In the genomic region with DNA sequence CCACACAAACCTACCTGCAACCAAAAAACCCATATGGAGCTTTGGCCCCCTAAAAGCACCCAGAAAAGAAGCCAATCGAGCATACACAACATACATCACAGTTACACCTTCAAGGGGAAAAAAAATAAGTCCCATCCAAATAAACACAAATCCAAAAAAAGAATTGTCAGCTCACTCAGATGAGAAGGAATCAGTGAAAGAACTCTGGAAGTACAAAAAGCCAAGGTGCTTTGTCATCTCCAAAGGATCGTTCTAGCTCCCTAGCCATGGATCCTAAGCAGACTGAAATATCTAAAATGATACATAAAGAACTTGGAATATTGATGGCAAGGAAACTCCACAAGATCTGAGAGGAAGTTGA, we compare ENCODE assay signal across 18 cellular contexts.
"Had no signal": no experiment of that assay in that cellular context is flagged by ENCODE, and none has a peak within 500 bp of the region (broad histone marks: within the 10 kb centered on the region; RNA-seq: fewer than 3 reads in every experiment).

No MANE protein-coding gene starts in this region.

- H3K4me3 ChIP-seq: body of pancreas, gastrocnemius medialis, heart right ventricle, lower lobe of right lung, thyroid gland had no signal

- H3K9me3 ChIP-seq: gastrocnemius medialis, thyroid gland had no signal

- H3K27me3 ChIP-seq: body of pancreas, gastrocnemius medialis, heart right ventricle, thyroid gland had no signal

- DNase-seq: activated gamma-delta T cell; activated T-cell treated with anti-CD3 and anti-CD28 coated beads, Interleukin-2, amount 50 U/mL, for 4 hours; amniotic stem cell; gastrocnemius medialis; heart right ventricle; left cardiac atrium; lower lobe of right lung; stimulated activated CD4-positive, alpha-beta T cell treated with anti-CD3 and anti-CD28 coated beads, Interleukin-12 subunit alpha, Interleukin-12 subunit beta, amount 100 ng/mL, for 4 hours; T1000 had no signal

- ATAC-seq: body of pancreas, gastrocnemius medialis, left cardiac atrium had no signal

- H3K36me3 Mint-ChIP-seq: stimulated activated effector memory CD8-positive, alpha-beta T cell treated with anti-CD3 and anti-CD28 coated beads, Interleukin-12 subunit alpha, Interleukin-12 subunit beta, amount 100 ng/mL, for 72 hours had no signal

- H3K27me3 Mint-ChIP-seq: activated CD4-positive, alpha-beta memory T cell treated with anti-CD3 and anti-CD28 coated beads for 36 hours; dendritic cell treated with granulocyte-macrophage colony-stimulating factor and Interleukin-4, amounts not matched to agents 40 ng/mL and 50 ng/mL, for 4 days; effector memory CD8-positive, alpha-beta T cell; T-cell had no signal

- H3K36me3 ChIP-seq: gastrocnemius medialis, lower lobe of right lung, thyroid gland had no signal

- H3K27ac Mint-ChIP-seq: activated CD4-positive, alpha-beta memory T cell treated with anti-CD3 and anti-CD28 coated beads for 36 hours; activated naive CD4-positive, alpha-beta T cell treated with anti-CD3 and anti-CD28 coated beads, Interleukin-2, amount 50 U/mL, for 72 hours; dendritic cell treated with granulocyte-macrophage colony-stimulating factor and Interleukin-4, amounts not matched to agents 40 ng/mL and 50 ng/mL, for 4 days; stimulated activated effector memory CD8-positive, alpha-beta T cell treated with anti-CD3 and anti-CD28 coated beads, Interleukin-12 subunit alpha, Interleukin-12 subunit beta, amount 100 ng/mL, for 72 hours had no signal

- H3K4me3 Mint-ChIP-seq: activated CD4-positive, alpha-beta memory T cell treated with anti-CD3 and anti-CD28 coated beads for 36 hours; activated T-cell treated with anti-CD3 and anti-CD28 coated beads, Interleukin-2, amount 50 U/mL, for 4 hours; dendritic cell treated with granulocyte-macrophage colony-stimulating factor and Interleukin-4, amounts not matched to agents 40 ng/mL and 50 ng/mL, for 4 days; effector memory CD8-positive, alpha-beta T cell; stimulated activated effector memory CD8-positive, alpha-beta T cell treated with anti-CD3 and anti-CD28 coated beads, Interleukin-12 subunit alpha, Interleukin-12 subunit beta, amount 100 ng/mL, for 72 hours; T-cell had no signal

- H3K27ac ChIP-seq: body of pancreas, epithelial cell of prostate, gastrocnemius medialis, heart right ventricle, lower lobe of right lung, thyroid gland had no signal

- H3K4me1 ChIP-seq: body of pancreas, gastrocnemius medialis, heart right ventricle, lower lobe of right lung, thyroid gland had no signal
